1 cellular context compared by ENCODE assay signal in the genomic region with DNA sequence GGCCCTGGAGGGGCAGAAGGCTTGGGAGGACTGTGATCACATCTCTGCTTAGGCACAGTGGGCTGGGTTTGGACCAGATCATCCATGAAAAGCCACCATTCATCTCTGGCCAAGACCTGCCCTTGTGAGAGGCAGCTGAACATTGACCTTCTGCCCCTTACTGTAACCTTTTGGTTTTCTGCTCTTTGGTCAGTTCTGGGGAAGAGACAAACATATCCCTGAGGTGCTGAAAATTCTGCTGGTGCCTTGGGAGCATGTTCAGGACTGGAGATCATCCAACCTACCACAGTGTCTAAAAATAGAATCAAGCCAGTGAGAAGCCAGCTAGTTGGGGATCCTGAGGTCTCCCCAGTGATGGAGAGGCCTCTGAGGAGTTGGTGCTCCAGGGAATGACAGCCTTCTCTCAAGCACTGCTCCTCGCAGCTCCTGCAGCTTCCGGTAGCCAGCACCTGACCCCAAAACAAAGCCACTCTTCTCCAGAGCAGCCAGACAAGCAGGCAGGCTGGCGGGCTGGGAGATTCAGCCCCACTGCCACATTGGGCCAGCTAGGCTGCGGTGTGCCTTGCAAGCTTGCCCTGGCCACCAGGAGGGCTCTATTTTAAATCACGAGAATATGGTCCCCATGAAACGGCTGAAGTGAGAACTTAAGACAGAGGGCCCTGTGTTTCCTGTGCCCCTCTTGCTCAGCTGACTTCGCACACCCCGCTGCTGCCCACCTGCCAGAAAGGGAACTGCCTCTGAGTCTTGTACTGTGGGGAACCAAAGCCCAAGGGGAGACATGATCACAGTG.
TF ChIP-seq lines count a peak whose summit lies in the region.

No MANE protein-coding gene starts in this region.

TF ChIP-seq in H1, 55 proteins besides CTCF, POLR2A, EP300 and RAD21 (continued from another document):
- TF ChIP-seq EGR1 (IDR thresholded peaks at IDR 0.05; ENCODE audit: borderline replicate concordance, low read depth, low read length) (no peak), KDM1A (IDR thresholded peaks at IDR 0.05; ENCODE audit: borderline replicate concordance, low read length) (no peak), KDM5A (IDR thresholded peaks at IDR 0.05; ENCODE audit: low read length) (no peak), CBX8 (IDR thresholded peaks at IDR 0.05; ENCODE audit: borderline replicate concordance, low read depth, low read length) (no peak), TBP (IDR thresholded peaks at IDR 0.05; ENCODE audit: low read depth, low read length) (no peak), CHD2 (IDR thresholded peaks at IDR 0.05; ENCODE audit: low read length) (no peak), HDAC6 (IDR thresholded peaks at IDR 0.05; ENCODE audit: low read depth, low read length) (no peak), CHD1 (IDR thresholded peaks at IDR 0.05; ENCODE audit: low read depth, low read length) (no peak)
